Comparison of ENCODE assay signal across 1 cellular context in genomic region chr2:10659898-10660568, GRCh38.
A peak's percentile ranks its signal among the peaks of the same experiment; 100 is the strongest.
TF ChIP-seq lines count a peak whose summit lies in the region.

No MANE protein-coding gene starts in this region.

TF ChIP-seq in K562, 482 proteins besides CTCF, POLR2A, EP300 and RAD21 (continued from another document and continues in another):
- TF ChIP-seq MNT (conservative IDR thresholded peaks at IDR 0.05) (peak in 1 of 2 experiments; percentile 36; a peak in 1 of 4 replicates), DEAF1 (CRISPR knock-in tag; IDR thresholded peaks at IDR 0.05) (peak; percentile 45; the same call in 1 of the 2 replicates), ZNF280A (IDR thresholded peaks at IDR 0.05; ENCODE audit: low read depth, partially characterized antibody) (no peak), SMARCA4 (IDR thresholded peaks at IDR 0.05) (peak; percentile 53; the same call in 1 of the 2 replicates), C11orf30 (IDR thresholded peaks at IDR 0.05; ENCODE audit: low read depth) (no peak), BHLHE40 (IDR thresholded peaks at IDR 0.05; ENCODE audit: low read length) (peak; percentile 57; the same call in 1 of the 2 replicates), ZBTB9 (CRISPR knock-in tag; IDR thresholded peaks at IDR 0.05) (no peak), GABPB1 (CRISPR knock-in tag; IDR thresholded peaks at IDR 0.05) (no peak), CHCHD3 (CRISPR knock-in tag; IDR thresholded peaks at IDR 0.05) (no peak), NBN (IDR thresholded peaks at IDR 0.05; ENCODE audit: low read depth) (no peak), EP400 (IDR thresholded peaks at IDR 0.05) (peak; percentile 45), CREM (IDR thresholded peaks at IDR 0.05; ENCODE audit: low read depth) (peak; percentile 32; the same call in 1 of the 2 replicates), WHSC1 (IDR thresholded peaks at IDR 0.05; ENCODE audit: low read length) (no peak), MAX (CRISPR knock-in tag; IDR thresholded peaks at IDR 0.05) (peak; percentile 34; the same call in 1 of the 2 replicates), TSHZ1 (CRISPR knock-in tag; IDR thresholded peaks at IDR 0.05) (no peak), TBL1XR1 (IDR thresholded peaks at IDR 0.05; ENCODE audit: low read length in 2 of 2) (no peak), ESRRA (IDR thresholded peaks at IDR 0.05; ENCODE audit: borderline replicate concordance, low read depth) (peak; percentile 73; the same call in 1 of the 2 replicates), SMC3 (conservative IDR thresholded peaks at IDR 0.05; ENCODE audit: insufficient read depth, low read depth, low read length) (peak; percentile 47; the same call in 1 of the 2 replicates), RB1 (IDR thresholded peaks at IDR 0.05; ENCODE audit: low read depth) (peak; percentile 25; the same call in 1 of the 2 replicates), HDAC1 (IDR thresholded peaks at IDR 0.05) (0 out of 4 replicates have a peak, but pooled peaks of 1 of the 2 experiments have one; percentile 14), MGA (IDR thresholded peaks at IDR 0.05) (peak; percentile 19; the same call in 1 of the 2 replicates), HNRNPLL (IDR thresholded peaks at IDR 0.05; ENCODE audit: low read depth, low read length, poor library complexity, severe bottlenecking) (no peak)
- TF ChIP-seq, protein P1, sequence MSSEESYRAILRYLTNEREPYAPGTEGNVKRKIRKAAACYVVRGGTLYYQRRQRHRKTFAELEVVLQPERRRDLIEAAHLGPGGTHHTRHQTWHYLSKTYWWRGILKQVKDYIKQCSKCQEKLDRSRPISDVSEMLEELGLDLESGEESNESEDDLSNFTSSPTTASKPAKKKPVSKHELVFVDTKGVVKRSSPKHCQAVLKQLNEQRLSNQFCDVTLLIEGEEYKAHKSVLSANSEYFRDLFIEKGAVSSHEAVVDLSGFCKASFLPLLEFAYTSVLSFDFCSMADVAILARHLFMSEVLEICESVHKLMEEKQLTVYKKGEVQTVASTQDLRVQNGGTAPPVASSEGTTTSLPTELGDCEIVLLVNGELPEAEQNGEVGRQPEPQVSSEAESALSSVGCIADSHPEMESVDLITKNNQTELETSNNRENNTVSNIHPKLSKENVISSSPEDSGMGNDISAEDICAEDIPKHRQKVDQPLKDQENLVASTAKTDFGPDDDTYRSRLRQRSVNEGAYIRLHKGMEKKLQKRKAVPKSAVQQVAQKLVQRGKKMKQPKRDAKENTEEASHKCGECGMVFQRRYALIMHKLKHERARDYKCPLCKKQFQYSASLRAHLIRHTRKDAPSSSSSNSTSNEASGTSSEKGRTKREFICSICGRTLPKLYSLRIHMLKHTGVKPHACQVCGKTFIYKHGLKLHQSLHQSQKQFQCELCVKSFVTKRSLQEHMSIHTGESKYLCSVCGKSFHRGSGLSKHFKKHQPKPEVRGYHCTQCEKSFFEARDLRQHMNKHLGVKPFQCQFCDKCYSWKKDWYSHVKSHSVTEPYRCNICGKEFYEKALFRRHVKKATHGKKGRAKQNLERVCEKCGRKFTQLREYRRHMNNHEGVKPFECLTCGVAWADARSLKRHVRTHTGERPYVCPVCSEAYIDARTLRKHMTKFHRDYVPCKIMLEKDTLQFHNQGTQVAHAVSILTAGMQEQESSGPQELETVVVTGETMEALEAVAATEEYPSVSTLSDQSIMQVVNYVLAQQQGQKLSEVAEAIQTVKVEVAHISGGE (CRISPR knock-in tag; IDR thresholded peaks at IDR 0.05), result no peak
- TF ChIP-seq, protein P2, sequence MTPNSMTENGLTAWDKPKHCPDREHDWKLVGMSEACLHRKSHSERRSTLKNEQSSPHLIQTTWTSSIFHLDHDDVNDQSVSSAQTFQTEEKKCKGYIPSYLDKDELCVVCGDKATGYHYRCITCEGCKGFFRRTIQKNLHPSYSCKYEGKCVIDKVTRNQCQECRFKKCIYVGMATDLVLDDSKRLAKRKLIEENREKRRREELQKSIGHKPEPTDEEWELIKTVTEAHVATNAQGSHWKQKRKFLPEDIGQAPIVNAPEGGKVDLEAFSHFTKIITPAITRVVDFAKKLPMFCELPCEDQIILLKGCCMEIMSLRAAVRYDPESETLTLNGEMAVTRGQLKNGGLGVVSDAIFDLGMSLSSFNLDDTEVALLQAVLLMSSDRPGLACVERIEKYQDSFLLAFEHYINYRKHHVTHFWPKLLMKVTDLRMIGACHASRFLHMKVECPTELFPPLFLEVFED (CRISPR knock-in tag; conservative IDR thresholded peaks at IDR 0.05), result no peak
